In genomic region chr3:29091599-29092189, GRCh38 we compare ENCODE assay signal across 28 cellular contexts.
"Had no signal": no experiment of that assay in that cellular context is flagged by ENCODE, and none has a peak within 500 bp of the region (broad histone marks: within the 10 kb centered on the region; RNA-seq: fewer than 3 reads in every experiment).

No MANE protein-coding gene starts in this region.

- H3K4me1 ChIP-seq: gastrocnemius medialis, pancreas, prostate gland, sigmoid colon, tibial nerve had no signal

- H3K36me3 ChIP-seq: gastrocnemius medialis, pancreas, prostate gland, sigmoid colon, tibial nerve, WERI-Rb-1 had no signal

- H3K27me3 Mint-ChIP-seq: activated T-helper 17 cell treated with anti-CD3 and anti-CD28 coated beads, Interleukin-2, amount 50 U/mL, for 72 hours; central memory CD8-positive, alpha-beta T cell; memory B cell; stimulated activated memory B cell treated with anti-CD40 and anti-IgM and Interleukin-4, amounts not matched to agents 10 μg/mL and 1 μg/mL and 100 μg/mL, for 72 hours; T-helper 17 cell had no signal

- H3K4me3 Mint-ChIP-seq: activated T-helper 17 cell treated with anti-CD3 and anti-CD28 coated beads, Interleukin-2, amount 50 U/mL, for 72 hours; central memory CD8-positive, alpha-beta T cell; memory B cell; naive thymus-derived CD4-positive, alpha-beta T cell; neural crest cell; stimulated activated memory B cell treated with anti-CD40 and anti-IgM and Interleukin-4, amounts not matched to agents 10 μg/mL and 1 μg/mL and 100 μg/mL, for 72 hours; T-helper 17 cell had no signal

- DNase-seq: activated CD8-positive, alpha-beta memory T cell treated with anti-CD3 and anti-CD28 coated beads for 24 hours; activated naive CD4-positive, alpha-beta T cell; amygdala; dorsolateral prefrontal cortex; effector memory CD4-positive, alpha-beta T cell; erythroblast; gastrocnemius medialis; left cardiac atrium; midbrain; naive thymus-derived CD4-positive, alpha-beta T cell; nucleus accumbens; pancreas; sigmoid colon; small intestine; stimulated activated CD4-positive, alpha-beta T cell treated with anti-CD3 and anti-CD28 coated beads, Interleukin-4, amount 100 ng/mL, for 24 hours; stimulated activated CD8-positive, alpha-beta memory T cell treated with anti-CD3 and anti-CD28 coated beads, Interleukin-4, amount 100 ng/mL, for 48 hours; T-helper 17 cell; T1000; WERI-Rb-1 had no signal

- H3K27ac Mint-ChIP-seq: activated T-helper 17 cell treated with anti-CD3 and anti-CD28 coated beads, Interleukin-2, amount 50 U/mL, for 72 hours; memory B cell; naive thymus-derived CD4-positive, alpha-beta T cell; stimulated activated memory B cell treated with anti-CD40 and anti-IgM and Interleukin-4, amounts not matched to agents 10 μg/mL and 1 μg/mL and 100 μg/mL, for 72 hours; T-helper 17 cell had no signal

- H3K9me3 ChIP-seq: gastrocnemius medialis, pancreas, prostate gland had no signal

- H3K4me1 Mint-ChIP-seq: activated T-helper 17 cell treated with anti-CD3 and anti-CD28 coated beads, Interleukin-2, amount 50 U/mL, for 72 hours; central memory CD8-positive, alpha-beta T cell; memory B cell; naive thymus-derived CD4-positive, alpha-beta T cell; neural crest cell; stimulated activated memory B cell treated with anti-CD40 and anti-IgM and Interleukin-4, amounts not matched to agents 10 μg/mL and 1 μg/mL and 100 μg/mL, for 72 hours; T-helper 17 cell had no signal

- ATAC-seq: gastrocnemius medialis; left cardiac atrium; naive thymus-derived CD4-positive, alpha-beta T cell; pancreas; SK-N-SH treated with all-trans-retinoic acid at 6 μM for 48 hours; stimulated activated memory B cell treated with anti-CD40 and anti-IgM and Interleukin-4, amounts not matched to agents 10 μg/mL and 1 μg/mL and 100 μg/mL, for 72 hours; T-helper 17 cell had no signal

- H3K27me3 ChIP-seq: dorsolateral prefrontal cortex, gastrocnemius medialis, hepatocyte, pancreas, sigmoid colon, tibial nerve had no signal

- H3K4me3 ChIP-seq: dorsolateral prefrontal cortex, gastrocnemius medialis, hepatocyte, pancreas, prostate gland, sigmoid colon, tibial nerve had no signal

- H3K27ac ChIP-seq: dorsolateral prefrontal cortex, gastrocnemius medialis, hepatocyte, pancreas, prostate gland, sigmoid colon, tibial nerve, WERI-Rb-1 had no signal

- H3K36me3 Mint-ChIP-seq: memory B cell; stimulated activated memory B cell treated with anti-CD40 and anti-IgM and Interleukin-4, amounts not matched to agents 10 μg/mL and 1 μg/mL and 100 μg/mL, for 72 hours had no signal
